16 cellular contexts compared by ENCODE assay signal in genomic region chr1:57086141-57086540, GRCh38.
DNase-seq lines count a peak whose midpoint lies in the region; ATAC-seq and TF ChIP-seq lines count a peak whose summit lies in the region.
"Had no signal": no experiment of that assay in that cellular context is flagged by ENCODE, and none has a peak within 500 bp of the region (broad histone marks: within the 10 kb centered on the region; RNA-seq: fewer than 3 reads in every experiment).

No MANE protein-coding gene starts in this region.

- H3K4me3 Mint-ChIP-seq in glutamatergic neuron (ENCODE audit: unreplicated experiment) = no peak overlapping the region
- H3K4me3 Mint-ChIP-seq: CD4-positive, alpha-beta memory T cell; IgD-negative memory B cell had no signal

- peaks cover 8% of the 10 kb centered on the region for H3K4me1 Mint-ChIP-seq in glutamatergic neuron (ENCODE audit: low read depth, unreplicated experiment)
- H3K4me1 Mint-ChIP-seq: CD4-positive, alpha-beta memory T cell; IgD-negative memory B cell had no signal

- no peak for TF ChIP-seq CTCF in glutamatergic neuron (IDR thresholded peaks at IDR 0.05; ENCODE audit: partially characterized antibody, unreplicated experiment)

- H3K27ac Mint-ChIP-seq in glutamatergic neuron (ENCODE audit: unreplicated experiment) = peak overlapping the region; percentile 78
- H3K27ac Mint-ChIP-seq: IgD-negative memory B cell had no signal

- H3K27me3 Mint-ChIP-seq in glutamatergic neuron (ENCODE audit: unreplicated experiment) = no peaks in the 10 kb centered on the region
- H3K27me3 Mint-ChIP-seq: CD4-positive, alpha-beta memory T cell had no signal

- ATAC-seq in GM19452 (IDR thresholded peaks at IDR 0.05; ENCODE audit: unreplicated experiment) (no peak), HG03460 (IDR thresholded peaks at IDR 0.05; ENCODE audit: unreplicated experiment) (no peak)
- ATAC-seq in activated CD4-positive, CD25-positive, alpha-beta regulatory T cell treated with anti-CD3 and anti-CD28 coated beads, Interleukin-2, amount 50 U/mL, for 24 hours = no peak

- no peaks in the 10 kb centered on the region for H3K36me3 Mint-ChIP-seq in glutamatergic neuron (ENCODE audit: unreplicated experiment)
- H3K36me3 Mint-ChIP-seq: CD4-positive, alpha-beta memory T cell; IgD-negative memory B cell had no signal

- H3K9me3 Mint-ChIP-seq in glutamatergic neuron (ENCODE audit: unreplicated experiment) = peaks cover 5% of the 10 kb centered on the region
- H3K9me3 Mint-ChIP-seq: CD4-positive, alpha-beta memory T cell; IgD-negative memory B cell had no signal

- DNase-seq in NCI-H146 (lab: John Stamatoyannopoulos, UW) = peak; percentile 24
- DNase-seq in NCI-H146 treated with DMSO at 0.1 percent for 48 hours (lab: John Stamatoyannopoulos, UW; ENCODE audit: unreplicated experiment) = no peak
- peak; percentile 19 for DNase-seq in Ammon's horn (ENCODE audit: low spot score)
- DNase-seq in NCI-H1694 treated with DMSO at 0.1 percent for 48 hours (lab: John Stamatoyannopoulos, UW) = peak; percentile 55
- peak; percentile 24 for DNase-seq in glutamatergic neuron
- DNase-seq: ACHN; Caco-2; CD4-positive, alpha-beta memory T cell; DMS153; NCI-H1930; SJCRH30; T-helper 1 cell had no signal
